ENCODE assay signal across 8 cellular contexts in the genomic region with DNA sequence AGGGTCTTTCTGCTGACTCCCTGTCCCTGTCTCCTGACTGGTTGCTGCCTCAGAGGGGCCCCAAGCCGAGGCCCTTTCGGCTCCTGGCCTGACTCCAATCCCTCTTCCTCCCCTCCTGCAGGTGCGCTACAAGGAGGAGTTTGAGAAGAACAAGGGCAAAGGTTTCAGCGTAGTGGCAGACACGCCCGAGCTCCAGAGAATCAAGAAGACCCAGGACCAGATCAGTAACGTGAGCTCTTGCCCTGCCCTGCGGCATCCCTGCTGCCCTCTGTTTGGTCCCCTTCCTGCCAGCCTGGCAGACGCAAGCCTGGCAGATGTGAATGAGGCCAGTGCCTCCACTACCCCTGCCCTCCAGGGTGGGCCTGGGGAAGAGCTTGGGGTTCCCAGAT. TPM values are rescaled to one million over a fixed set of nuclear protein-coding genes. Genes with fewer than 3 reads are reported as not detected.
A peak's percentile ranks its signal among the peaks of the same experiment; 100 is the strongest.
DNase-seq lines count a peak whose midpoint lies in the region; ATAC-seq and TF ChIP-seq lines count a peak whose summit lies in the region.

No MANE protein-coding gene starts in this region.

- no peak overlapping the region for H2AFZ ChIP-seq in IMR-90 (replicated peaks; ENCODE audit: low read length, poor library complexity)

- no peak overlapping the region for H3K23ac ChIP-seq in IMR-90 (ENCODE audit: low read depth, low read length)

- no peak overlapping the region for H3K4me3 ChIP-seq in IMR-90 (ENCODE audit: insufficient read depth, low read depth, low read length)
- no peak overlapping the region for H3K4me3 ChIP-seq in prostate gland

- POLR2A ChIA-PET in IMR-90 (lab: Charles Lee; ENCODE audit: unreplicated experiment), result no interaction called here

- H3K27ac Mint-ChIP-seq in activated CD8-positive, alpha-beta memory T cell treated with anti-CD3 and anti-CD28 coated beads, Interleukin-2, amount 10 ng/mL, durations not matched to agents 7 days and 5 days, result peak overlapping the region; percentile 98
- H3K27ac Mint-ChIP-seq in effector memory CD8-positive, alpha-beta T cell, result peak overlapping the region; percentile 90 to 96
- H3K27ac Mint-ChIP-seq in stimulated activated naive CD8-positive, alpha-beta T cell treated with anti-CD3 and anti-CD28 coated beads, Interleukin-15, Interleukin-2, amounts not matched to agents 100 ng/mL and 50 ng/mL, for 24 hours, result peak overlapping the region; percentile 94

- peaks cover 43 to 93% of the 10 kb centered on the region in 2 experiments for H3K79me1 ChIP-seq in IMR-90 (ENCODE audit: low read depth in 1 of 2, low read length in 2 of 2)

- intact Hi-C loops in IMR-90 (cut with micrococcal nuclease) (no loop called here), prostate gland (cut with DNase I) (no loop called here)

- H3K9me3 ChIP-seq in IMR-90 (ENCODE audit: control insufficient read depth, insufficient read depth, low read length), result no peaks in the 10 kb centered on the region
- no peaks in the 10 kb centered on the region for H3K9me3 ChIP-seq in prostate gland

- BruUV-seq in IMR-90 (replicated peaks; lab: Mats Ljungman, UMichigan), result no TSS peak

- CTCF ChIA-PET in activated CD8-positive, alpha-beta memory T cell treated with anti-CD3 and anti-CD28 coated beads, Interleukin-2, amount 10 ng/mL, durations not matched to agents 7 days and 5 days (lab: Charles Lee), result interaction anchor here (0.9 to 9.0 kb wide), 9 partner anchors 8 to 255 kb away, joined by 3 to 88 read pairs (median 5); a partner anchor contains a TSS
- CTCF ChIA-PET in IMR-90 (lab: Yijun Ruan, JAX), result no interaction called here

- H3K9me1 ChIP-seq in IMR-90 (ENCODE audit: insufficient read depth, low read length), result peaks cover 19% of the 10 kb centered on the region

- TF ChIP-seq CTCF in IMR-90 (conservative IDR thresholded peaks at IDR 0.05; ENCODE audit: low read depth, low read length) (no peak), prostate gland (IDR thresholded peaks at IDR 0.05) (no peak)

- no peak overlapping the region for H4K5ac ChIP-seq in IMR-90 (ENCODE audit: low read depth, low read length)

- TF ChIP-seq RAD21 in IMR-90 (IDR thresholded peaks at IDR 0.05; ENCODE audit: low read length), result no peak

- H3K4me2 ChIP-seq in IMR-90 (ENCODE audit: low read depth, low read length), result no peak overlapping the region

- H3K4me1 Mint-ChIP-seq in activated CD8-positive, alpha-beta memory T cell treated with anti-CD3 and anti-CD28 coated beads, Interleukin-2, amount 10 ng/mL, durations not matched to agents 7 days and 5 days, result peaks cover 77% of the 10 kb centered on the region
- H3K4me1 Mint-ChIP-seq in effector memory CD8-positive, alpha-beta T cell (ENCODE audit: low read depth in 2 of 2), result peaks cover 56 to 72% of the 10 kb centered on the region in 2 donors
- H3K4me1 Mint-ChIP-seq in stimulated activated naive CD8-positive, alpha-beta T cell treated with anti-CD3 and anti-CD28 coated beads, Interleukin-15, Interleukin-2, amounts not matched to agents 100 ng/mL and 50 ng/mL, for 24 hours (ENCODE audit: low read depth), result peaks cover 81% of the 10 kb centered on the region

- DNase-seq in activated CD8-positive, alpha-beta memory T cell treated with anti-CD3 and anti-CD28 coated beads, Interleukin-2, amount 10 ng/mL, durations not matched to agents 7 days and 5 days, result peak; percentile 60
- no peak for DNase-seq in activated CD8-positive, alpha-beta memory T cell treated with anti-CD3 and anti-CD28 coated beads, Interleukin-2, amount 50 U/mL, for 4 hours
- DNase-seq in IMR-90 (no peak), cerebellum (ENCODE audit: low spot score) (no peak), C1 segment of cervical spinal cord (lab: John Stamatoyannopoulos, UW) (no peak), prostate gland (ENCODE audit: low spot score) (no peak)
- no peak for DNase-seq in effector memory CD8-positive, alpha-beta T cell

- H3K4me1 ChIP-seq in IMR-90 (ENCODE audit: control insufficient read depth, insufficient read depth, low read length) (peaks cover 33% of the 10 kb centered on the region), prostate gland (replicated peaks) (no peaks in the 10 kb centered on the region)

- peaks cover 51% of the 10 kb centered on the region for H3K36me3 Mint-ChIP-seq in activated CD8-positive, alpha-beta memory T cell treated with anti-CD3 and anti-CD28 coated beads, Interleukin-2, amount 10 ng/mL, durations not matched to agents 7 days and 5 days
- peaks cover 78% of the 10 kb centered on the region for H3K36me3 Mint-ChIP-seq in effector memory CD8-positive, alpha-beta T cell (ENCODE audit: insufficient read depth)
- H3K36me3 Mint-ChIP-seq in stimulated activated naive CD8-positive, alpha-beta T cell treated with anti-CD3 and anti-CD28 coated beads, Interleukin-15, Interleukin-2, amounts not matched to agents 100 ng/mL and 50 ng/mL, for 24 hours (ENCODE audit: low read depth), result peaks cover 47% of the 10 kb centered on the region

- no peak overlapping the region for H2BK15ac ChIP-seq in IMR-90 (ENCODE audit: low read depth, low read length)

- no peak overlapping the region for H2BK5ac ChIP-seq in IMR-90 (ENCODE audit: low read depth, low read length, poor library complexity, severe bottlenecking)

- H3K9me3 Mint-ChIP-seq in activated CD8-positive, alpha-beta memory T cell treated with anti-CD3 and anti-CD28 coated beads, Interleukin-2, amount 10 ng/mL, durations not matched to agents 7 days and 5 days (ENCODE audit: low read depth), result no peaks in the 10 kb centered on the region
- no peaks in the 10 kb centered on the region for H3K9me3 Mint-ChIP-seq in effector memory CD8-positive, alpha-beta T cell
- no peaks in the 10 kb centered on the region for H3K9me3 Mint-ChIP-seq in stimulated activated naive CD8-positive, alpha-beta T cell treated with anti-CD3 and anti-CD28 coated beads, Interleukin-15, Interleukin-2, amounts not matched to agents 100 ng/mL and 50 ng/mL, for 24 hours

- H4K91ac ChIP-seq in IMR-90 (ENCODE audit: insufficient read depth, low read depth, low read length), result no peak overlapping the region

- H3K27ac ChIP-seq in IMR-90 (ENCODE audit: insufficient read depth, low read length), result no peak overlapping the region
- H3K27ac ChIP-seq in prostate gland, result no peak overlapping the region

- no peak overlapping the region for H3K18ac ChIP-seq in IMR-90 (ENCODE audit: low read depth, low read length)

- in situ Hi-C loops in IMR-90 (cut with MboI; ENCODE audit: low sequenced_read_pairs), result no loop called here

- no peaks in the 10 kb centered on the region for H3K27me3 ChIP-seq in IMR-90 (ENCODE audit: control insufficient read depth, insufficient read depth, low read length)
- H3K27me3 ChIP-seq in prostate gland (replicated peaks; ENCODE audit: insufficient read depth), result no peaks in the 10 kb centered on the region

- WGBS in IMR-90 (ENCODE audit: extremely low coverage in 2 of 2, insufficient read length in 1 of 2), 2 experiments, result 92% methylated on average over 2 of the region's 9 CpGs; no CpG with 5 or more reads in 1 of the 2 experiments
- whole genome bisulfite sequencing in prostate gland, result 50% methylated on average over 9 of the region's 9 CpGs

- dilution Hi-C loops in IMR-90 (cut with HindIII; ENCODE audit: low sequenced_read_pairs, unreplicated experiment), result no loop called here

- ATAC-seq in activated CD8-positive, alpha-beta memory T cell treated with anti-CD3 and anti-CD28 coated beads, Interleukin-2, amount 10 ng/mL, durations not matched to agents 7 days and 5 days, result peak; percentile 8
- no peak for ATAC-seq in IMR-90 (ENCODE audit: low read depth)
- peak; percentile 9 for ATAC-seq in effector memory CD8-positive, alpha-beta T cell (replicated peaks)

- H3K36me3 ChIP-seq in IMR-90 (ENCODE audit: control insufficient read depth, insufficient read depth, low read length), result peaks cover 70% of the 10 kb centered on the region
- H3K36me3 ChIP-seq in prostate gland, result peaks cover 0 to 3% of the 10 kb centered on the region in 2 donors

- H3K27me3 Mint-ChIP-seq in activated CD8-positive, alpha-beta memory T cell treated with anti-CD3 and anti-CD28 coated beads, Interleukin-2, amount 10 ng/mL, durations not matched to agents 7 days and 5 days, result no peaks in the 10 kb centered on the region
- H3K27me3 Mint-ChIP-seq in effector memory CD8-positive, alpha-beta T cell, result no peaks in the 10 kb centered on the region
- no peaks in the 10 kb centered on the region for H3K27me3 Mint-ChIP-seq in stimulated activated naive CD8-positive, alpha-beta T cell treated with anti-CD3 and anti-CD28 coated beads, Interleukin-15, Interleukin-2, amounts not matched to agents 100 ng/mL and 50 ng/mL, for 24 hours

- no peak overlapping the region for H2AK5ac ChIP-seq in IMR-90 (ENCODE audit: low read depth, low read length)

- no peak overlapping the region for H2BK120ac ChIP-seq in IMR-90 (ENCODE audit: low read depth, low read length)

- H3K4me3 Mint-ChIP-seq in activated CD8-positive, alpha-beta memory T cell treated with anti-CD3 and anti-CD28 coated beads, Interleukin-2, amount 10 ng/mL, durations not matched to agents 7 days and 5 days, result peak overlapping the region; percentile 70
- peak overlapping the region; percentile 78 to 81 for H3K4me3 Mint-ChIP-seq in effector memory CD8-positive, alpha-beta T cell
- H3K4me3 Mint-ChIP-seq in stimulated activated naive CD8-positive, alpha-beta T cell treated with anti-CD3 and anti-CD28 coated beads, Interleukin-15, Interleukin-2, amounts not matched to agents 100 ng/mL and 50 ng/mL, for 24 hours, result peak overlapping the region; percentile 83

- TF ChIP-seq POLR2A in IMR-90 (IDR thresholded peaks at IDR 0.05; ENCODE audit: low read depth, low read length) (no peak), prostate gland (IDR thresholded peaks at IDR 0.05) (no peak)

- no peak overlapping the region for H2BK20ac ChIP-seq in IMR-90 (ENCODE audit: low read depth, low read length)

- H2AK9ac ChIP-seq in IMR-90 (replicated peaks; ENCODE audit: low read depth, low read length, poor library complexity), result peak overlapping the region; percentile 69

- no peak overlapping the region for H3K4ac ChIP-seq in IMR-90 (ENCODE audit: low read depth, low read length)

- no peak overlapping the region for H3K56ac ChIP-seq in IMR-90 (ENCODE audit: extremely low read depth, insufficient read depth, low read length)

- H4K8ac ChIP-seq in IMR-90 (ENCODE audit: low read depth in 2 of 2, low read length in 2 of 2), result no peak overlapping the region

- H4K20me1 ChIP-seq in IMR-90 (ENCODE audit: insufficient read depth, low read length), result peaks cover 97% of the 10 kb centered on the region

- no peak overlapping the region for H3K9ac ChIP-seq in IMR-90 (ENCODE audit: low read depth, low read length)

- 0 out of 2 replicates have a peak overlapping the region, but pooled peaks have one; percentile 9 for H3K14ac ChIP-seq in IMR-90 (replicated peaks; ENCODE audit: low read depth, low read length)

RNA-seq across cellular contexts. Expression of a gene that starts 28.4 kb away (rescaled TPM):
- total RNA-seq in activated CD8-positive, alpha-beta memory T cell treated with anti-CD3 and anti-CD28 coated beads, Interleukin-2, amount 10 ng/mL, durations not matched to agents 7 days and 5 days, result 100 to 1,000 TPM; 208 to 239 TPM
- 79.8 and 113 TPM in 2 replicates for total RNA-seq in IMR-90 (2012; rRNA removed)
- polyA plus RNA-seq in IMR-90 (2012; rRNA removed), result 262 and 304 TPM in 2 replicates
- polyA plus RNA-seq in IMR-90 (2012; cell fraction: cytosol; rRNA removed), result 126 and 206 TPM in 2 replicates
- 161 and 251 TPM in 2 replicates for polyA plus RNA-seq in IMR-90 (2012; cell fraction: nucleus; rRNA removed; ENCODE audit: low replicate concordance)
- 49.1 TPM for total RNA-seq in cerebellum
- 10 to 100 TPM; 61.8 to 93.4 TPM for total RNA-seq in prostate gland

RNA-seq across cellular contexts. Expression of a gene that starts 44.8 kb away (rescaled TPM):
- total RNA-seq in activated CD8-positive, alpha-beta memory T cell treated with anti-CD3 and anti-CD28 coated beads, Interleukin-2, amount 10 ng/mL, durations not matched to agents 7 days and 5 days, result 1,000 to 10,000 TPM in 1 of 2 experiments, 100 to 1,000 TPM in 1; 831 to 1,130 TPM
- 1,170 and 2,401 TPM in 2 replicates for total RNA-seq in IMR-90 (2012; rRNA removed)
- 1,882 and 2,308 TPM in 2 replicates for polyA plus RNA-seq in IMR-90 (2012; rRNA removed)
- polyA plus RNA-seq in IMR-90 (2012; cell fraction: cytosol; rRNA removed), result 437 and 806 TPM in 2 replicates
- 76.8 and 944 TPM in 2 replicates for polyA plus RNA-seq in IMR-90 (2012; cell fraction: nucleus; rRNA removed; ENCODE audit: low replicate concordance)
- 723 TPM for total RNA-seq in cerebellum
- 1,000 to 10,000 TPM; 1,006 to 2,029 TPM for total RNA-seq in prostate gland
